29 cellular contexts compared by ENCODE assay signal in the genomic region with DNA sequence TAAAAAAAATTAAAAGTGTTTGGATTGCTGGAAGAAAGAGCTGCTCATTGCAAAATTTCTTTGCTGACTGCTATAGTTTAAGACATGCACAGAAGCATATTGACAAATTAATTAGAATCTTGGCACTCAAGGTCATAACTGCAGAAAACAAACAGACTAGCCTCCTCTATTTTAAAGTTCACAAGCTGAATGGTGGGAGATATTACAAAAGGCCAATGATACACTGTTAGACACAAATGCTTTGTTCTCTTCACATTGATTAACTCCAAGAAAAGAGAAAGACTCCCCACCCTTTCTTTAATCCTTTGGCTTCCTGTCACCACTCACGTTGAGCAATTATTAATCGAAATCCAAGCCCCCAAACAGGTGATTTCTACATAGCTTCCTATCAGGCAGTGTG.
"Had no signal": no experiment of that assay in that cellular context is flagged by ENCODE, and none has a peak within 500 bp of the region (broad histone marks: within the 10 kb centered on the region; RNA-seq: fewer than 3 reads in every experiment).

No MANE protein-coding gene starts in this region.

- H3K4me3 ChIP-seq: stomach, suprapubic skin, testis, thoracic aorta, thyroid gland, tibial artery, tibial nerve, transverse colon, upper lobe of left lung, upper lobe of right lung, uterus, vagina had no signal

- H3K27me3 Mint-ChIP-seq: stimulated activated memory B cell treated with anti-CD40 and anti-IgM and Interleukin-4, amounts not matched to agents 10 μg/mL and 1 μg/mL and 100 μg/mL, for 72 hours; stimulated activated naive B cell treated with anti-CD40 and anti-IgM and Interleukin-4, amounts not matched to agents 10 μg/mL and 1 μg/mL and 100 μg/mL, for 72 hours; stimulated activated naive CD8-positive, alpha-beta T cell treated with anti-CD3 and anti-CD28 coated beads, Interleukin-15, amount 100 ng/mL, for 72 hours; type B pancreatic cell had no signal

- H3K36me3 ChIP-seq: stomach, suprapubic skin, thoracic aorta, thyroid gland, tibial artery, tibial nerve, transverse colon, upper lobe of left lung, upper lobe of right lung, uterus, vagina had no signal

- H3K4me1 Mint-ChIP-seq: stimulated activated effector memory CD8-positive, alpha-beta T cell treated with anti-CD3 and anti-CD28 coated beads, Interleukin-12 subunit alpha, Interleukin-12 subunit beta, amount 100 ng/mL, for 72 hours; stimulated activated memory B cell treated with anti-CD40 and anti-IgM and Interleukin-4, amounts not matched to agents 10 μg/mL and 1 μg/mL and 100 μg/mL, for 72 hours; stimulated activated naive CD8-positive, alpha-beta T cell treated with anti-CD3 and anti-CD28 coated beads, Interleukin-15, amount 100 ng/mL, for 72 hours had no signal

- H3K27ac Mint-ChIP-seq: stimulated activated effector memory CD8-positive, alpha-beta T cell treated with anti-CD3 and anti-CD28 coated beads, Interleukin-12 subunit alpha, Interleukin-12 subunit beta, amount 100 ng/mL, for 72 hours; stimulated activated memory B cell treated with anti-CD40 and anti-IgM and Interleukin-4, amounts not matched to agents 10 μg/mL and 1 μg/mL and 100 μg/mL, for 72 hours; stimulated activated naive B cell treated with anti-CD40 and anti-IgM and Interleukin-4, amounts not matched to agents 10 μg/mL and 1 μg/mL and 100 μg/mL, for 72 hours; stimulated activated naive CD8-positive, alpha-beta T cell treated with anti-CD3 and anti-CD28 coated beads, Interleukin-15, amount 100 ng/mL, for 72 hours; stimulated activated naive CD8-positive, alpha-beta T cell treated with anti-CD3 and anti-CD28 coated beads, Interleukin-15, Interleukin-2, amounts not matched to agents 100 ng/mL and 50 ng/mL, for 24 hours; type B pancreatic cell had no signal

- FAIRE-seq: urothelium cell line had no signal

- H3K9me3 Mint-ChIP-seq: stimulated activated memory B cell treated with anti-CD40 and anti-IgM and Interleukin-4, amounts not matched to agents 10 μg/mL and 1 μg/mL and 100 μg/mL, for 72 hours; stimulated activated naive CD8-positive, alpha-beta T cell treated with anti-CD3 and anti-CD28 coated beads, Interleukin-15, amount 100 ng/mL, for 72 hours; type B pancreatic cell had no signal

- H3K36me3 Mint-ChIP-seq: stimulated activated effector memory CD8-positive, alpha-beta T cell treated with anti-CD3 and anti-CD28 coated beads, Interleukin-12 subunit alpha, Interleukin-12 subunit beta, amount 100 ng/mL, for 72 hours; stimulated activated memory B cell treated with anti-CD40 and anti-IgM and Interleukin-4, amounts not matched to agents 10 μg/mL and 1 μg/mL and 100 μg/mL, for 72 hours; stimulated activated naive B cell treated with anti-CD40 and anti-IgM and Interleukin-4, amounts not matched to agents 10 μg/mL and 1 μg/mL and 100 μg/mL, for 72 hours; type B pancreatic cell had no signal

- DNase-seq: stimulated activated CD4-positive, alpha-beta T cell treated with anti-CD3 and anti-CD28 coated beads, Interleukin-2, amount 100 ng/mL, for 48 hours; stimulated activated CD4-positive, alpha-beta T cell treated with anti-CD3 and anti-CD28 coated beads, Interleukin-4, amount 100 ng/mL, for 1 hour; stimulated activated CD4-positive, alpha-beta T cell treated with anti-CD3 and anti-CD28 coated beads, Interleukin-4, amount 100 ng/mL, for 24 hours; stimulated activated CD4-positive, alpha-beta T cell treated with anti-CD3 and anti-CD28 coated beads, Interleukin-4, amount 100 ng/mL, for 4 hours; stimulated activated CD8-positive, alpha-beta memory T cell treated with anti-CD3 and anti-CD28 coated beads, Interleukin-4, amount 100 ng/mL, for 48 hours; stimulated activated naive B cell treated with anti-CD40 and anti-IgM and Interleukin-4, amounts not matched to agents 10 μg/mL and 1 μg/mL and 100 μg/mL, for 72 hours; stimulated activated naive CD4-positive, alpha-beta T cell; stimulated activated naive CD4-positive, alpha-beta T cell treated with Interleukin-2 at 50 U/mL for 16 hours; stimulated activated naive CD8-positive, alpha-beta T cell treated with anti-CD3 and anti-CD28 coated beads, Interleukin-15, amount 100 ng/mL, for 72 hours; stimulated activated naive CD8-positive, alpha-beta T cell treated with anti-CD3 and anti-CD28 coated beads, Interleukin-15, Interleukin-2, amounts not matched to agents 100 U/mL and 50 U/mL, for 24 hours; stomach; substantia nigra; testis; thyroid gland; tibial artery; transverse colon; trophoblast cell; upper lobe of left lung; upper lobe of right lung; uterus had no signal

- H3K4me1 ChIP-seq: stomach, suprapubic skin, testis, thyroid gland, tibial artery, tibial nerve, transverse colon, upper lobe of left lung, upper lobe of right lung, uterus, vagina had no signal

- ATAC-seq: stimulated activated effector memory CD8-positive, alpha-beta T cell treated with anti-CD3 and anti-CD28 coated beads, Interleukin-12 subunit alpha, Interleukin-12 subunit beta, amount 100 ng/mL, for 72 hours; stimulated activated memory B cell treated with anti-CD40 and anti-IgM and Interleukin-4, amounts not matched to agents 10 μg/mL and 1 μg/mL and 100 μg/mL, for 72 hours; stimulated activated naive B cell treated with anti-CD40 and anti-IgM and Interleukin-4, amounts not matched to agents 10 μg/mL and 1 μg/mL and 100 μg/mL, for 72 hours; stimulated activated naive CD8-positive, alpha-beta T cell treated with anti-CD3 and anti-CD28 coated beads, Interleukin-15, amount 100 ng/mL, for 72 hours; stimulated activated naive CD8-positive, alpha-beta T cell treated with anti-CD3 and anti-CD28 coated beads, Interleukin-15, Interleukin-2, amounts not matched to agents 100 U/mL and 50 U/mL, for 24 hours; upper lobe of right lung had no signal

- H3K9me3 ChIP-seq: stomach, suprapubic skin, testis, thoracic aorta, thyroid gland, tibial artery, tibial nerve, transverse colon, upper lobe of left lung, upper lobe of right lung, uterus, vagina had no signal

- H3K4me3 Mint-ChIP-seq: stimulated activated effector memory CD8-positive, alpha-beta T cell treated with anti-CD3 and anti-CD28 coated beads, Interleukin-12 subunit alpha, Interleukin-12 subunit beta, amount 100 ng/mL, for 72 hours; stimulated activated memory B cell treated with anti-CD40 and anti-IgM and Interleukin-4, amounts not matched to agents 10 μg/mL and 1 μg/mL and 100 μg/mL, for 72 hours; stimulated activated naive B cell treated with anti-CD40 and anti-IgM and Interleukin-4, amounts not matched to agents 10 μg/mL and 1 μg/mL and 100 μg/mL, for 72 hours; stimulated activated naive CD8-positive, alpha-beta T cell treated with anti-CD3 and anti-CD28 coated beads, Interleukin-15, amount 100 ng/mL, for 72 hours; stimulated activated naive CD8-positive, alpha-beta T cell treated with anti-CD3 and anti-CD28 coated beads, Interleukin-15, Interleukin-2, amounts not matched to agents 100 ng/mL and 50 ng/mL, for 24 hours; type B pancreatic cell had no signal

- H3K27ac ChIP-seq: stomach, suprapubic skin, testis, thoracic aorta, thyroid gland, tibial artery, tibial nerve, transverse colon, upper lobe of left lung, upper lobe of right lung, uterus, vagina had no signal

- H3K27me3 ChIP-seq: stomach, suprapubic skin, testis, thyroid gland, tibial artery, tibial nerve, transverse colon, upper lobe of left lung, upper lobe of right lung, uterus, vagina had no signal
